Comparison of ENCODE assay signal across 22 cellular contexts in the genomic region with DNA sequence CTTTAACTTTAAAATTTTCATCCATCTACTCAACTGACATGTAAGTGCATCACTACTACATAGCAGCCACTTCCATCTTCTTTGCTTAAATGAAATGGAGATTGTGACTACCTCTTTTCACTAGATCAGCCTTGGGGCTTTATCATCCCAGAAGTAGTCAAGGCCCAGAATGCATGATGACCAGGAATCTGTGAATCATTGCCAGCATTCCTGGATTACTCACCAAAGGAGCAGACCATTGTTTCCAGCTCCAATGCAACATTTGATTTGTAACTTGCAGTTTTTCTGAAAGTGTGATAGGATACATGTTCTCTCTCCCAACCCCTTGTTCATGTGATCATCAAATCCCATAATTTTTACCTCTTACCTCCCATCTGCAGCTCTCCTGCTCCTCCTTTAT.
DNase-seq lines count a peak whose midpoint lies in the region; ATAC-seq and TF ChIP-seq lines count a peak whose summit lies in the region.
"Had no signal": no experiment of that assay in that cellular context is flagged by ENCODE, and none has a peak within 500 bp of the region (broad histone marks: within the 10 kb centered on the region; RNA-seq: fewer than 3 reads in every experiment).

No MANE protein-coding gene starts in this region.

- no peak overlapping the region for H3K9ac ChIP-seq in mesendoderm (ENCODE audit: low read length)

- in situ Hi-C loops in Caki2 (cut with HindIII; ENCODE audit: low pct_unique_long_range_greater_than_20kb, low sequenced_read_pairs): no loop called here

- H3K4me1 ChIP-seq in mesendoderm (ENCODE audit: control insufficient read depth, low read depth, low read length): peaks cover 6% of the 10 kb centered on the region

- no peak overlapping the region for H3K27ac ChIP-seq in RWPE1
- no peak overlapping the region for H3K27ac ChIP-seq in mesendoderm (ENCODE audit: low read depth, low read length)
- H3K27ac ChIP-seq: VCaP had no signal

- ATAC-seq in HG03108 (IDR thresholded peaks at IDR 0.05; ENCODE audit: unreplicated experiment) (no peak), left lobe of liver (no peak)
- ATAC-seq: left colon had no signal

- H4K5ac ChIP-seq in mesendoderm (ENCODE audit: low read length): no peak overlapping the region

- no peaks in the 10 kb centered on the region for H3K36me3 ChIP-seq in mesendoderm (ENCODE audit: control insufficient read depth, insufficient read depth, low read length)

- no peak overlapping the region for H2AK5ac ChIP-seq in mesendoderm (ENCODE audit: low read length)

- no peaks in the 10 kb centered on the region for H3K79me2 ChIP-seq in mesendoderm (ENCODE audit: control insufficient read depth, insufficient read depth, low read length)

- TF ChIP-seq CTCF in RWPE1 (conservative IDR thresholded peaks at IDR 0.05; ENCODE audit: low read depth) (no peak), fibroblast of mammary gland (conservative IDR thresholded peaks at IDR 0.05; ENCODE audit: control insufficient read depth, insufficient read depth, low read depth, low read length) (no peak)

- no peaks in the 10 kb centered on the region for H3K27me3 ChIP-seq in mesendoderm (ENCODE audit: insufficient read depth, low read length, poor library complexity)

- no peak overlapping the region for H3K23ac ChIP-seq in mesendoderm (ENCODE audit: low read length)

- POLR2A ChIA-PET in RWPE1 (lab: Yijun Ruan, JAX; ENCODE audit: low non-redundant PET): no interaction called here

- CTCF ChIA-PET in RWPE1 (lab: Yijun Ruan, JAX): interaction anchor here (0.5 kb wide), 1 partner anchor 276 kb away, joined by 5 read pairs; no protein-coding TSS in a partner anchor

- H2BK5ac ChIP-seq in mesendoderm (ENCODE audit: low read length): no peak overlapping the region

- DNase-seq in Caki2 (ENCODE audit: low read depth) (peak; percentile 26), RWPE1 (ENCODE audit: low spot score) (peak; percentile 24), fibroblast of mammary gland (ENCODE audit: low read depth) (peak; percentile 0), mesendoderm (peak; percentile 88), SK-N-DZ (ENCODE audit: low spot score) (no peak), T-helper 1 cell (no peak), left lobe of liver (ENCODE audit: low spot score) (no peak)
- DNase-seq: activated CD4-positive, alpha-beta T cell treated with anti-CD3 and anti-CD28 coated beads, Interleukin-2, amount 50 U/mL, for 48 hours; activated naive CD4-positive, alpha-beta T cell treated with anti-CD3 and anti-CD28 coated beads for 36 hours; activated T-cell treated with anti-CD3 and anti-CD28 coated beads for 4 hours; aorta; DMS79; foreskin fibroblast; HFFc6; KBM-7; left colon; NCI-H2029; NCI-H510A treated with DMSO at 0.1 percent for 48 hours; SHP77; substantia nigra had no signal

- H3K4me2 ChIP-seq in mesendoderm (ENCODE audit: low read length): no peak overlapping the region

- no peak overlapping the region for H3K56ac ChIP-seq in mesendoderm (ENCODE audit: low read length)

- H3K18ac ChIP-seq in mesendoderm (ENCODE audit: low read length): no peak overlapping the region

- H2BK15ac ChIP-seq in mesendoderm (replicated peaks; ENCODE audit: low read depth): no peak overlapping the region

- H2BK120ac ChIP-seq in mesendoderm (ENCODE audit: low read depth, low read length): no peak overlapping the region

- H4K8ac ChIP-seq in mesendoderm (ENCODE audit: low read depth, low read length): no peak overlapping the region

- no peak overlapping the region for H3K4ac ChIP-seq in mesendoderm (ENCODE audit: low read depth, low read length)

- no peaks in the 10 kb centered on the region for H3K79me1 ChIP-seq in mesendoderm (ENCODE audit: low read length)

- H3K4me3 ChIP-seq in fibroblast of mammary gland (ENCODE audit: control insufficient read depth, low read depth, low read length) (no peak overlapping the region), mesendoderm (ENCODE audit: low read length) (no peak overlapping the region)

Comparison
In these comparisons a context has a peak if more than half of its experiments do, and no peak if none do; other contexts are left out.
1. DNase-seq: peak in Caki2 (single experiment), RWPE1 (single experiment), fibroblast of mammary gland (single experiment) and mesendoderm (single experiment); none in SK-N-DZ (single experiment), T-helper 1 cell (0 of 5) and left lobe of liver (single experiment).